Comparison of ENCODE assay signal across 9 cellular contexts in genomic region chr20:33859157-33859695, GRCh38. TPM values are rescaled to one million over a fixed set of nuclear protein-coding genes. Genes with fewer than 3 reads are reported as not detected.
DNase-seq lines count a peak whose midpoint lies in the region; ATAC-seq and TF ChIP-seq lines count a peak whose summit lies in the region.
"Had no signal": no experiment of that assay in that cellular context is flagged by ENCODE, and none has a peak within 500 bp of the region (broad histone marks: within the 10 kb centered on the region; RNA-seq: fewer than 3 reads in every experiment).

No MANE protein-coding gene starts in this region.

- H3K27me3 ChIP-seq in Caco-2 (replicated peaks; ENCODE audit: control insufficient read depth, insufficient read depth, low read length) (no peaks in the 10 kb centered on the region), SK-N-SH (ENCODE audit: insufficient read depth) (no peaks in the 10 kb centered on the region)
- H3K27me3 ChIP-seq: SJSA1 had no signal

- peak overlapping the region; percentile 32 for H3K27ac Mint-ChIP-seq in Caco-2 (ENCODE audit: unreplicated experiment)
- peak overlapping the region; percentile 48 for H3K27ac Mint-ChIP-seq in activated CD4-positive, alpha-beta memory T cell treated with anti-CD3 and anti-CD28 coated beads for 36 hours

- no peak for TF ChIP-seq RAD21 in SK-N-SH (IDR thresholded peaks at IDR 0.05; ENCODE audit: low read length)

- TF ChIP-seq EP300 in SK-N-SH (IDR thresholded peaks at IDR 0.05; ENCODE audit: borderline replicate concordance in 1 of 2, low read depth in 1 of 2, low read length in 1 of 2): no peak

- no peak overlapping the region for H3K4me2 ChIP-seq in SK-N-SH

- H3K9ac ChIP-seq in SK-N-SH: no peak overlapping the region

- H3K4me3 Mint-ChIP-seq in Caco-2 (ENCODE audit: unreplicated experiment): no peak overlapping the region
- no peak overlapping the region for H3K4me3 Mint-ChIP-seq in activated CD4-positive, alpha-beta memory T cell treated with anti-CD3 and anti-CD28 coated beads for 36 hours

- no peaks in the 10 kb centered on the region for H3K79me2 ChIP-seq in SK-N-SH (ENCODE audit: insufficient read depth)

- H3K9me3 ChIP-seq in Caco-2: no peaks in the 10 kb centered on the region
- no peaks in the 10 kb centered on the region for H3K9me3 ChIP-seq in SK-N-SH
- H3K9me3 ChIP-seq: SJSA1 had no signal

- peaks cover 7% of the 10 kb centered on the region for H3K36me3 ChIP-seq in Caco-2 (ENCODE audit: control insufficient read depth, insufficient read depth, low read length)
- peaks cover 0 to 6% of the 10 kb centered on the region in 2 experiments for H3K36me3 ChIP-seq in SK-N-SH (replicated peaks in 1 of 2; ENCODE audit: control insufficient read depth in 1 of 2, insufficient read depth in 2 of 2, low read length in 1 of 2)

- no TSS peak for BruUV-seq in Caco-2 (replicated peaks; lab: Mats Ljungman, UMichigan)

- CTCF ChIA-PET in Caco-2 (lab: Charles Lee): interaction anchor here (0.7 kb wide), 1 partner anchor 168 kb away, joined by 3 read pairs; no protein-coding TSS in a partner anchor
- CTCF ChIA-PET in activated CD4-positive, alpha-beta memory T cell treated with anti-CD3 and anti-CD28 coated beads for 36 hours (lab: Charles Lee): no interaction called here
- CTCF ChIA-PET in SK-N-SH (lab: Yijun Ruan, JAX): interaction anchor here (0.6 to 2.9 kb wide), 8 partner anchors 11 to 270 kb away, joined by 3 to 11 read pairs (median 3); partner anchors contain the start of gene EIF2S2

- POLR2A ChIA-PET in Caco-2 (lab: Charles Lee) (no interaction called here), SK-N-SH (lab: Yijun Ruan, JAX) (no interaction called here)
- POLR2A ChIA-PET in activated CD4-positive, alpha-beta memory T cell treated with anti-CD3 and anti-CD28 coated beads for 36 hours (lab: Charles Lee): interaction anchor here (0.9 to 1.2 kb wide), 2 partner anchors 20 to 254 kb away, joined by 3 read pairs; no protein-coding TSS in a partner anchor

- no peak overlapping the region for H3K4me3 ChIP-seq in Caco-2 (ENCODE audit: low read depth, low read length)
- H3K4me3 ChIP-seq in SK-N-SH (ENCODE audit: low read depth in 2 of 2, low read length in 1 of 2): no peak overlapping the region
- H3K4me3 ChIP-seq: SJSA1 had no signal

- DNase-seq in Caco-2: peak; percentile 35 to 65
- DNase-seq in activated CD4-positive, alpha-beta memory T cell treated with anti-CD3 and anti-CD28 coated beads for 36 hours: peak; percentile 58
- DNase-seq in lung microvascular endothelial cell (ENCODE audit: low read depth in 2 of 2): peak; percentile 29 to 92
- DNase-seq in superior temporal gyrus (ENCODE audit: extremely low spot score): no peak
- DNase-seq in SK-N-SH: no peak

- no peaks in the 10 kb centered on the region for H3K9me2 ChIP-seq in SK-N-SH

- TF ChIP-seq CTCF in Caco-2 (IDR thresholded peaks at IDR 0.05; ENCODE audit: insufficient read depth in 1 of 2, low read depth in 1 of 2, low read length in 1 of 2, severe bottlenecking in 1 of 2, unreplicated experiment in 1 of 2) (no peak), SK-N-SH (IDR thresholded peaks at IDR 0.05) (no peak)

- ATAC-seq in HG02678 (IDR thresholded peaks at IDR 0.05; ENCODE audit: unreplicated experiment): peak; percentile 62
- no peak for ATAC-seq in GM21381 (IDR thresholded peaks at IDR 0.05; ENCODE audit: unreplicated experiment)
- ATAC-seq in HG03039 (IDR thresholded peaks at IDR 0.05; ENCODE audit: unreplicated experiment): no peak

- no peak overlapping the region for H3K27ac ChIP-seq in SK-N-SH (ENCODE audit: low read depth in 2 of 2, low read length in 1 of 2)
- H3K27ac ChIP-seq: SJSA1 had no signal

- no peaks in the 10 kb centered on the region; the same call in 1 of the 2 replicates for H3K4me1 ChIP-seq in Caco-2
- peaks cover 0 to 25% of the 10 kb centered on the region in 2 experiments; a peak in 1 of 4 replicates for H3K4me1 ChIP-seq in SK-N-SH (ENCODE audit: control insufficient read depth in 1 of 2, insufficient read depth in 2 of 2, low read depth in 1 of 2, low read length in 1 of 2)

- peaks cover 12% of the 10 kb centered on the region for H3K4me1 Mint-ChIP-seq in Caco-2 (ENCODE audit: low read depth, unreplicated experiment)
- peaks cover 22% of the 10 kb centered on the region for H3K4me1 Mint-ChIP-seq in activated CD4-positive, alpha-beta memory T cell treated with anti-CD3 and anti-CD28 coated beads for 36 hours (ENCODE audit: low read depth)

- H3K36me3 Mint-ChIP-seq in Caco-2 (ENCODE audit: insufficient read depth, unreplicated experiment): peaks cover 54% of the 10 kb centered on the region
- peaks cover 18% of the 10 kb centered on the region for H3K36me3 Mint-ChIP-seq in activated CD4-positive, alpha-beta memory T cell treated with anti-CD3 and anti-CD28 coated beads for 36 hours

- no peaks in the 10 kb centered on the region for H3K27me3 Mint-ChIP-seq in Caco-2 (ENCODE audit: insufficient read depth, unreplicated experiment)
- no peaks in the 10 kb centered on the region for H3K27me3 Mint-ChIP-seq in activated CD4-positive, alpha-beta memory T cell treated with anti-CD3 and anti-CD28 coated beads for 36 hours

- H3K9me3 Mint-ChIP-seq in Caco-2 (ENCODE audit: unreplicated experiment): no peaks in the 10 kb centered on the region
- H3K9me3 Mint-ChIP-seq in activated CD4-positive, alpha-beta memory T cell treated with anti-CD3 and anti-CD28 coated beads for 36 hours: no peaks in the 10 kb centered on the region

- H4K20me1 ChIP-seq in SK-N-SH (ENCODE audit: insufficient read depth): no peaks in the 10 kb centered on the region

- WGBS in SK-N-SH (ENCODE audit: low lambda C conversion rate): 88% methylated on average over 11 of the region's 12 CpGs

- H2AFZ ChIP-seq in SK-N-SH (ENCODE audit: low read depth): no peak overlapping the region

- no peaks in the 10 kb centered on the region for H3F3A ChIP-seq in SK-N-SH (replicated peaks; ENCODE audit: insufficient read depth)

- intact Hi-C loops in Caco-2 (cut with micrococcal nuclease; ENCODE audit: unreplicated experiment): no loop called here
- intact Hi-C loops in activated CD4-positive, alpha-beta memory T cell treated with anti-CD3 and anti-CD28 coated beads for 36 hours (cut with micrococcal nuclease): no loop called here

TF ChIP-seq in SK-N-SH, 30 proteins besides CTCF, POLR2A, EP300 and RAD21:
- TF ChIP-seq RFX5 (IDR thresholded peaks at IDR 0.05; ENCODE audit: low read length) (no peak), MEF2A (IDR thresholded peaks at IDR 0.05; ENCODE audit: borderline replicate concordance, low read depth) (no peak), POLR2AphosphoS5 (IDR thresholded peaks at IDR 0.05; ENCODE audit: low read depth, low read length) (no peak), FOXM1 (IDR thresholded peaks at IDR 0.05; ENCODE audit: low read depth) (no peak), EZH2phosphoT487 (IDR thresholded peaks at IDR 0.05; ENCODE audit: borderline replicate concordance, low read depth) (no peak), MXI1 (IDR thresholded peaks at IDR 0.05; ENCODE audit: low read depth, low read length) (no peak), IRF3 (IDR thresholded peaks at IDR 0.05; ENCODE audit: low read depth, low read length) (no peak), NFIC (IDR thresholded peaks at IDR 0.05; ENCODE audit: borderline replicate concordance) (no peak), TAF1 (IDR thresholded peaks at IDR 0.05; ENCODE audit: borderline replicate concordance, low read depth, low read length) (no peak), FOXJ3 (CRISPR knock-in tag; IDR thresholded peaks at IDR 0.05) (no peak)
- TF ChIP-seq, protein P1, sequence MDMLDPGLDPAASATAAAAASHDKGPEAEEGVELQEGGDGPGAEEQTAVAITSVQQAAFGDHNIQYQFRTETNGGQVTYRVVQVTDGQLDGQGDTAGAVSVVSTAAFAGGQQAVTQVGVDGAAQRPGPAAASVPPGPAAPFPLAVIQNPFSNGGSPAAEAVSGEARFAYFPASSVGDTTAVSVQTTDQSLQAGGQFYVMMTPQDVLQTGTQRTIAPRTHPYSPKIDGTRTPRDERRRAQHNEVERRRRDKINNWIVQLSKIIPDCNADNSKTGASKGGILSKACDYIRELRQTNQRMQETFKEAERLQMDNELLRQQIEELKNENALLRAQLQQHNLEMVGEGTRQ (IDR thresholded peaks at IDR 0.05; ENCODE audit: borderline replicate concordance, low read depth, low read length): no peak

RNA-seq across cellular contexts. Expression of gene CHMP4B, which starts 48.1 kb away (rescaled TPM):
- total RNA-seq in Caco-2 (2022): 190 and 203 TPM in 2 replicates
- 10 to 100 TPM; 93.9 to 94.8 TPM for total RNA-seq in activated CD4-positive, alpha-beta memory T cell treated with anti-CD3 and anti-CD28 coated beads for 36 hours
- 30.3 and 34.1 TPM in 2 replicates for total RNA-seq in lung microvascular endothelial cell
- polyA plus RNA-seq in SK-N-SH (2012; rRNA removed): 83.1 and 123 TPM in 2 replicates
- polyA plus RNA-seq in SK-N-SH (2012; cell fraction: cytosol; rRNA removed): 141 and 151 TPM in 2 replicates
- polyA plus RNA-seq in SK-N-SH (2012; cell fraction: nucleus; rRNA removed): 28.4 and 33.7 TPM in 2 replicates

Comparison
In these comparisons a context has a peak if more than half of its experiments do, and no peak if none do; other contexts are left out.
1. DNase-seq: peak in Caco-2 (2 of 2), activated CD4-positive, alpha-beta memory T cell treated with anti-CD3 and anti-CD28 coated beads for 36 hours (single experiment) and lung microvascular endothelial cell (2 of 2); none in superior temporal gyrus (single experiment) and SK-N-SH (single experiment).